In genomic region chr3:48446043-48446424, GRCh38 we compare ENCODE assay signal across 8 cellular contexts. TPM values are rescaled to one million over a fixed set of nuclear protein-coding genes. Genes with fewer than 3 reads are reported as not detected.
A peak's percentile ranks its signal among the peaks of the same experiment; 100 is the strongest.
DNase-seq lines count a peak whose midpoint lies in the region; ATAC-seq, FAIRE-seq and TF ChIP-seq lines count a peak whose summit lies in the region.

No MANE protein-coding gene starts in this region.

- H3K4me1 ChIP-seq in BE2C (no peaks in the 10 kb centered on the region), duodenal mucosa (ENCODE audit: control insufficient read depth in 1 of 2, insufficient read depth in 2 of 2, low read length in 2 of 2) (peaks cover 22 to 28% of the 10 kb centered on the region in 2 donors)

- H3K36me3 Mint-ChIP-seq in natural killer cell treated with Interleukin-12 subunit alpha and Interleukin-12 subunit beta and Interleukin-15 and Interleukin-18, amount 100 ng/mL, for 72 hours: no peaks in the 10 kb centered on the region

- no peak for DNase-seq in BE2C
- no peak for DNase-seq in LNCaP clone FGC (ENCODE audit: low read depth)
- no peak for DNase-seq in natural killer cell treated with Interleukin-12 subunit alpha and Interleukin-12 subunit beta and Interleukin-15 and Interleukin-18, amount 100 ng/mL, for 72 hours (ENCODE audit: low spot score)
- DNase-seq in GM12892 (ENCODE audit: insufficient read length): no peak
- DNase-seq in frontal cortex (ENCODE audit: low spot score in 2 of 2): no peak
- no peak for DNase-seq in hippocampal formation (lab: John Stamatoyannopoulos, UW)

- H3K9ac ChIP-seq in duodenal mucosa (ENCODE audit: low read depth in 1 of 2, low read length in 2 of 2): peak overlapping the region; percentile 77 to 80

- peak overlapping the region; percentile 99 for H3K4me3 Mint-ChIP-seq in natural killer cell treated with Interleukin-12 subunit alpha and Interleukin-12 subunit beta and Interleukin-15 and Interleukin-18, amount 100 ng/mL, for 72 hours

- no peaks in the 10 kb centered on the region for H3K9me3 ChIP-seq in BE2C
- H3K9me3 ChIP-seq in duodenal mucosa (ENCODE audit: control insufficient read depth in 1 of 2, low read length in 2 of 2): no peaks in the 10 kb centered on the region

- no peaks in the 10 kb centered on the region for H3K27me3 Mint-ChIP-seq in natural killer cell treated with Interleukin-12 subunit alpha and Interleukin-12 subunit beta and Interleukin-15 and Interleukin-18, amount 100 ng/mL, for 72 hours

- no peaks in the 10 kb centered on the region for H3K9me3 Mint-ChIP-seq in natural killer cell treated with Interleukin-12 subunit alpha and Interleukin-12 subunit beta and Interleukin-15 and Interleukin-18, amount 100 ng/mL, for 72 hours

- H3K27me3 ChIP-seq in BE2C: no peaks in the 10 kb centered on the region
- no peaks in the 10 kb centered on the region for H3K27me3 ChIP-seq in duodenal mucosa (ENCODE audit: control insufficient read depth in 1 of 2, insufficient read depth in 2 of 2, low read length in 2 of 2)

- no peak for FAIRE-seq in GM12892 (lab: Jason Lieb, UNC)
- FAIRE-seq in frontal cortex (lab: Jason Lieb, UNC): no peak

- TF ChIP-seq POLR2A in GM12892 (IDR thresholded peaks at IDR 0.05; ENCODE audit: low read depth, low read length): no peak

- TF ChIP-seq CTCF in BE2C (IDR thresholded peaks at IDR 0.05; ENCODE audit: low read depth, low read length): no peak
- TF ChIP-seq CTCF in LNCaP clone FGC (IDR thresholded peaks at IDR 0.05; ENCODE audit: control insufficient read depth, extremely low read depth, insufficient read depth): no peak

- peak overlapping the region; percentile 73 for H3K4me3 ChIP-seq in BE2C (ENCODE audit: low read depth, low read length)
- peak overlapping the region; percentile 91 for H3K4me3 ChIP-seq in LNCaP clone FGC (ENCODE audit: low read depth, low read length)
- peak overlapping the region; percentile 78 to 97 for H3K4me3 ChIP-seq in duodenal mucosa (ENCODE audit: low read depth in 1 of 2, low read length in 2 of 2)

- peak overlapping the region; percentile 61 for H3K27ac ChIP-seq in duodenal mucosa (ENCODE audit: low read depth, low read length)

- H3K36me3 ChIP-seq in BE2C (no peaks in the 10 kb centered on the region; the same call in 1 of the 2 replicates), duodenal mucosa (ENCODE audit: control insufficient read depth in 1 of 2, insufficient read depth in 2 of 2, low read length in 2 of 2) (peaks cover 10 to 18% of the 10 kb centered on the region in 2 donors)

- ATAC-seq in natural killer cell treated with Interleukin-12 subunit alpha and Interleukin-12 subunit beta and Interleukin-15 and Interleukin-18, amount 100 ng/mL, for 72 hours: no peak
- ATAC-seq in HG02938 (IDR thresholded peaks at IDR 0.05; ENCODE audit: unreplicated experiment): no peak

- H3K27ac Mint-ChIP-seq in natural killer cell treated with Interleukin-12 subunit alpha and Interleukin-12 subunit beta and Interleukin-15 and Interleukin-18, amount 100 ng/mL, for 72 hours: peak overlapping the region; percentile 93 to 94

- peaks cover 32 to 34% of the 10 kb centered on the region in 2 donors for H3K4me1 Mint-ChIP-seq in natural killer cell treated with Interleukin-12 subunit alpha and Interleukin-12 subunit beta and Interleukin-15 and Interleukin-18, amount 100 ng/mL, for 72 hours (ENCODE audit: low read depth in 2 of 2)

RNA-seq across cellular contexts. Expression of gene ATRIP, which starts 0.5 kb away (rescaled TPM):
- polyA plus RNA-seq in BE2C (2012; ENCODE audit: insufficient read depth, insufficient read length, low read depth): 9.0 TPM
- total RNA-seq in natural killer cell treated with Interleukin-12 subunit alpha and Interleukin-12 subunit beta and Interleukin-15 and Interleukin-18, amount 100 ng/mL, for 72 hours: 10 to 100 TPM; 14.0 to 26.2 TPM
- polyA plus RNA-seq in GM12892 (2012; ENCODE audit: missing spikeins): 7.4 TPM
- total RNA-seq in frontal cortex: 7.3 TPM

RNA-seq across cellular contexts. Expression of gene TMA7, which starts 6.0 kb away (rescaled TPM):
- 249 TPM for polyA plus RNA-seq in BE2C (2012; ENCODE audit: insufficient read depth, insufficient read length, low read depth)
- total RNA-seq in natural killer cell treated with Interleukin-12 subunit alpha and Interleukin-12 subunit beta and Interleukin-15 and Interleukin-18, amount 100 ng/mL, for 72 hours: 100 to 1,000 TPM; 202 to 217 TPM
- 652 TPM for polyA plus RNA-seq in GM12892 (2012; ENCODE audit: missing spikeins)
- 99.9 TPM for total RNA-seq in frontal cortex

RNA-seq across cellular contexts. Expression of gene CCDC51, which starts 6.1 kb away (rescaled TPM):
- 33.3 TPM for polyA plus RNA-seq in BE2C (2012; ENCODE audit: insufficient read depth, insufficient read length, low read depth)
- total RNA-seq in natural killer cell treated with Interleukin-12 subunit alpha and Interleukin-12 subunit beta and Interleukin-15 and Interleukin-18, amount 100 ng/mL, for 72 hours: 10 to 100 TPM; 13.0 to 23.3 TPM
- 22.8 TPM for polyA plus RNA-seq in GM12892 (2012; ENCODE audit: missing spikeins)
- total RNA-seq in frontal cortex: 12.6 TPM

RNA-seq across cellular contexts. Expression of gene PLXNB1, which starts 16.1 kb away (rescaled TPM):
- 24.9 TPM for polyA plus RNA-seq in BE2C (2012; ENCODE audit: insufficient read depth, insufficient read length, low read depth)
- 1 to 10 TPM; 5.9 to 9.6 TPM for total RNA-seq in natural killer cell treated with Interleukin-12 subunit alpha and Interleukin-12 subunit beta and Interleukin-15 and Interleukin-18, amount 100 ng/mL, for 72 hours
- polyA plus RNA-seq in GM12892 (2012; ENCODE audit: missing spikeins): 10.3 TPM
- total RNA-seq in frontal cortex: 32.2 TPM

RNA-seq across cellular contexts. Expression of gene SHISA5, which starts 57.9 kb away (rescaled TPM):
- 124 TPM for polyA plus RNA-seq in BE2C (2012; ENCODE audit: insufficient read depth, insufficient read length, low read depth)
- 100 to 1,000 TPM in 1 of 2 donors, 10 to 100 TPM in 1; 88.4 to 126 TPM for total RNA-seq in natural killer cell treated with Interleukin-12 subunit alpha and Interleukin-12 subunit beta and Interleukin-15 and Interleukin-18, amount 100 ng/mL, for 72 hours
- 32.9 TPM for polyA plus RNA-seq in GM12892 (2012; ENCODE audit: missing spikeins)
- total RNA-seq in frontal cortex: 81.1 TPM
